ENCODE assay signal across 8 cellular contexts in the genomic region with DNA sequence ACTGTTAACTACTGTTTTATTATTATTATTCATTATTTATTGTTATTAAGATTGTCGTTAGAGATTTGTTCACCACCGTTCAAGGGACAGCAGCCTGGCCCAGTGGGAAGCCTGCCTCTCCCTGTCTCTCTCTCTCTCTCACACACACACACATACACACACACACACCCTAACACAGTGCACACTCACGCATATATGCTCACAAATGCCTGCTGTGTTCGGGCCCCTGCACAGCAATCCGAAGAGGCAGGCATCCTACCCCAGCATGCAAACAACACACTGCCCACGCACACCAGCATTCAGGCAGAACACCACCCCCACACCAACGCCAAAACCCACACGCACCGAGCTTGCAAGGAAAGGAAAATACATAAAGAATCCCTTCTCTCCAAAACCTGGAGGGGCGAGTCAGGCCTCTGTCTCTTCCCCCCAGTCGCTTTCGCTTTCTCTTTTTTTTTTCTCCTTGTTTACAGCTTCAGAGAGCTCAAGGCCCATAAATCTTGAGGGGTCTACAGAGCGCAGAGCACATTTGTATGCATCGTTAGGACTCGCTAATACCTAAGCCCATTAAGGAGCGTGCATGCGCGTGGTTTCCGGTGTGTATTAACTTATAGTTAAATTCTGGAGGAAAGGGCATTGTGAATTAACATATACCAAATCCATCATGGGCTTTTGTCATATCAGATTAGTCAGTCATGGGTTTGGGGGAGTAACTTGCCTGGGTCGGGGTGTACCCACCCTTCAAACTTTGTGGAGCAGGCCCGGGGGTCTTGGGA.
DNase-seq lines count a peak whose midpoint lies in the region; ATAC-seq and TF ChIP-seq lines count a peak whose summit lies in the region.
"Not testable (repeated sequence)": the region's sequence is repeated elsewhere in the genome, so short reads cannot be mapped to it uniquely, and the experiment has no call there.

No MANE protein-coding gene starts in this region.

- H3K79me2 ChIP-seq in neural progenitor cell (ENCODE audit: low read depth): not testable (repeated sequence)

- TF ChIP-seq EP300 in stomach (IDR thresholded peaks at IDR 0.05): not testable (repeated sequence)

- H3K27ac Mint-ChIP-seq in CD4-positive, alpha-beta T cell: peak overlapping the region; percentile 73
- H3K27ac Mint-ChIP-seq in activated CD4-positive, alpha-beta T cell treated with anti-CD3 and anti-CD28 coated beads for 36 hours; activated naive CD8-positive, alpha-beta T cell; glutamatergic neuron (ENCODE audit: unreplicated experiment); memory B cell: not testable (repeated sequence)
- peak overlapping the region; percentile 29 for H3K27ac Mint-ChIP-seq in neural progenitor cell

- H3K27ac ChIP-seq in CD4-positive, alpha-beta T cell (ENCODE audit: low read depth, low read length); neural progenitor cell: not testable (repeated sequence)
- peak overlapping the region in 3 of 5 donors; percentile 66 to 75 (median 70) for H3K27ac ChIP-seq in stomach

- H3F3A ChIP-seq in neural progenitor cell (ENCODE audit: low read depth): not testable (repeated sequence)

- not testable (repeated sequence) for ATAC-seq in CD4-positive, alpha-beta T cell (ENCODE audit: poor library complexity); activated CD4-positive, alpha-beta T cell treated with anti-CD3 and anti-CD28 coated beads for 36 hours; memory B cell (ENCODE audit: low read depth)

- not testable (repeated sequence) for H2AFZ ChIP-seq in neural progenitor cell (replicated peaks)

- H3K9me3 Mint-ChIP-seq in CD4-positive, alpha-beta T cell; activated CD4-positive, alpha-beta T cell treated with anti-CD3 and anti-CD28 coated beads for 36 hours (ENCODE audit: low read depth); activated naive CD8-positive, alpha-beta T cell (ENCODE audit: low read depth); glutamatergic neuron (ENCODE audit: unreplicated experiment); memory B cell; neural progenitor cell: not testable (repeated sequence)

- not testable (repeated sequence) for H3K4me2 ChIP-seq in neural progenitor cell

- not testable (repeated sequence) for TF ChIP-seq CTCF in CD4-positive, alpha-beta T cell (IDR thresholded peaks at IDR 0.05); cardiac fibroblast (IDR thresholded peaks at IDR 0.05; ENCODE audit: low read depth, low read length); glutamatergic neuron (IDR thresholded peaks at IDR 0.05; ENCODE audit: partially characterized antibody, unreplicated experiment); neural progenitor cell (IDR thresholded peaks at IDR 0.05); stomach (IDR thresholded peaks at IDR 0.05)

- not testable (repeated sequence) for H3K9me3 ChIP-seq in CD4-positive, alpha-beta T cell (ENCODE audit: control insufficient read depth, low read length); neural progenitor cell (ENCODE audit: low read depth); stomach

- H3K36me3 Mint-ChIP-seq in CD4-positive, alpha-beta T cell (ENCODE audit: low read depth); activated CD4-positive, alpha-beta T cell treated with anti-CD3 and anti-CD28 coated beads for 36 hours (ENCODE audit: low read depth); activated naive CD8-positive, alpha-beta T cell; glutamatergic neuron (ENCODE audit: unreplicated experiment); memory B cell; neural progenitor cell: not testable (repeated sequence)

- POLR2A ChIA-PET in CD4-positive, alpha-beta T cell (lab: Charles Lee); activated CD4-positive, alpha-beta T cell treated with anti-CD3 and anti-CD28 coated beads for 36 hours (lab: Charles Lee): not testable (repeated sequence)

- not testable (repeated sequence) for H3K27me3 Mint-ChIP-seq in CD4-positive, alpha-beta T cell; activated CD4-positive, alpha-beta T cell treated with anti-CD3 and anti-CD28 coated beads for 36 hours; activated naive CD8-positive, alpha-beta T cell; glutamatergic neuron (ENCODE audit: unreplicated experiment); memory B cell; neural progenitor cell (ENCODE audit: insufficient read depth, low read depth)

- not testable (repeated sequence) for H3K4me1 ChIP-seq in neural progenitor cell, stomach

- H3K36me3 ChIP-seq in neural progenitor cell, stomach: not testable (repeated sequence)

- DNase-seq in CD4-positive, alpha-beta T cell; activated CD4-positive, alpha-beta T cell treated with anti-CD3 and anti-CD28 coated beads for 36 hours; memory B cell (ENCODE audit: low spot score in 2 of 2); neural progenitor cell (ENCODE audit: low spot score); stomach: not testable (repeated sequence)
- DNase-seq in cardiac fibroblast (ENCODE audit: low read depth in 2 of 2) (peak; percentile 5 to 46), glutamatergic neuron (peak; percentile 13)

- H4K20me1 ChIP-seq in neural progenitor cell (ENCODE audit: low read depth): not testable (repeated sequence)

- CTCF ChIA-PET in CD4-positive, alpha-beta T cell (lab: Charles Lee); activated CD4-positive, alpha-beta T cell treated with anti-CD3 and anti-CD28 coated beads for 36 hours (lab: Charles Lee): not testable (repeated sequence)

- H3K4me3 ChIP-seq in cardiac fibroblast (replicated peaks in 1 of 2; ENCODE audit: low read depth in 2 of 2, low read length in 2 of 2) (peak overlapping the region in 1 of 2 donors; percentile 41), stomach (peak overlapping the region in 2 of 4 donors; percentile 9 to 17)
- H3K4me3 ChIP-seq in neural progenitor cell: not testable (repeated sequence)

- TF ChIP-seq POLR2A in stomach (IDR thresholded peaks at IDR 0.05): not testable (repeated sequence)

- WGBS in stomach, 5 donors: 33 to 54% (median 46%) methylated on average over 12 to 16 of the region's 21 CpGs

- H3K27me3 ChIP-seq in CD4-positive, alpha-beta T cell (ENCODE audit: control insufficient read depth, insufficient read depth, low read length); stomach: not testable (repeated sequence)
- H3K27me3 ChIP-seq in neural progenitor cell: peaks cover 15% of the 10 kb centered on the region

- peaks cover 20% of the 10 kb centered on the region for H3K4me1 Mint-ChIP-seq in CD4-positive, alpha-beta T cell (ENCODE audit: low read depth)
- H3K4me1 Mint-ChIP-seq in activated CD4-positive, alpha-beta T cell treated with anti-CD3 and anti-CD28 coated beads for 36 hours: peaks cover 15% of the 10 kb centered on the region
- H3K4me1 Mint-ChIP-seq in activated naive CD8-positive, alpha-beta T cell (ENCODE audit: low read depth): peaks cover 14% of the 10 kb centered on the region
- H3K4me1 Mint-ChIP-seq in glutamatergic neuron (ENCODE audit: low read depth, unreplicated experiment); memory B cell: not testable (repeated sequence)
- H3K4me1 Mint-ChIP-seq in neural progenitor cell: peaks cover 13% of the 10 kb centered on the region

- intact Hi-C loops in CD4-positive, alpha-beta T cell (cut with DNase I, micrococcal nuclease); activated CD4-positive, alpha-beta T cell treated with anti-CD3 and anti-CD28 coated beads for 36 hours (cut with DNase I, micrococcal nuclease); stomach (cut with DNase I; ENCODE audit: low total_unique reads): not testable (repeated sequence)

- H3K9ac ChIP-seq in neural progenitor cell: not testable (repeated sequence)

- peak overlapping the region; percentile 42 for H3K4me3 Mint-ChIP-seq in CD4-positive, alpha-beta T cell
- H3K4me3 Mint-ChIP-seq in activated CD4-positive, alpha-beta T cell treated with anti-CD3 and anti-CD28 coated beads for 36 hours: peak overlapping the region; percentile 26
- peak overlapping the region; percentile 70 for H3K4me3 Mint-ChIP-seq in activated naive CD8-positive, alpha-beta T cell
- H3K4me3 Mint-ChIP-seq in glutamatergic neuron (ENCODE audit: unreplicated experiment); neural progenitor cell: not testable (repeated sequence)
- H3K4me3 Mint-ChIP-seq in memory B cell: peak overlapping the region; percentile 65
